In the genomic region with DNA sequence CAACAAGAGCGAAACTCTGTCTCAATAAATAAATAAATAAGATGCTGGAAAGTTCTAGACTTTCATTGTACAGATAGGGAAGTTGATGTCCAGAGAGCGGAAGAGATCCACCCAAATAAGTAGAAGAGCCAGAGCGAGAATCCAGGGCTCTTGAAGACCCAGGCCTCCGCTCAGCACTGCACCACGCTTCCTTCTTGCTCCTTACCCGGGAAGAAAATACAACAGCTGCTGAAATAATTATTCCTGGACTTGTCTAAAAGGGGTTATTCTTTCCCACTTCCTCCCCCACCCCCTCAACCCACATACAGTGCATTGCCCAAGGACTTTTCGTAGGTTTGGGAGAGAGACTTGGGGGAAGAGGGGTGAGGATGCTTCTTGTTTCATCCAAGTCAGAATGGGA, we compare ENCODE assay signal across 26 cellular contexts. TPM values are rescaled to one million over a fixed set of nuclear protein-coding genes. Genes with fewer than 3 reads are reported as not detected.
"Had no signal": no experiment of that assay in that cellular context is flagged by ENCODE, and none has a peak within 500 bp of the region (broad histone marks: within the 10 kb centered on the region; RNA-seq: fewer than 3 reads in every experiment).

No MANE protein-coding gene starts in this region.

- H3K9me3 Mint-ChIP-seq: activated naive CD4-positive, alpha-beta T cell treated with anti-CD3 and anti-CD28 coated beads, Interleukin-2, amount 50 U/mL, for 24 hours; mesothelial cell of epicardium; natural killer cell treated with Interleukin-12 subunit alpha and Interleukin-12 subunit beta and Interleukin-15 and Interleukin-18, amount 100 ng/mL, for 72 hours; T-helper 2 cell treated with Interferon-gamma antibody and Interleukin-4, amounts not matched to agents 5 μg/mL and 100 μg/mL, for 36 hours had no signal

- DNase-seq: activated CD4-positive, alpha-beta T cell treated with anti-CD3 and anti-CD28 coated beads for 1 hour; activated CD4-positive, alpha-beta T cell treated with anti-CD3 and anti-CD28 coated beads, Interleukin-2, amount 50 U/mL, for 1 hour; activated CD8-positive, alpha-beta T cell treated with anti-CD3 and anti-CD28 coated beads, Interleukin-2, amount 10 ng/mL, durations not matched to agents 7 days and 5 days; activated gamma-delta T cell treated with Interleukin-2 at 50 U/mL for 16 hours; anterior cingulate cortex; body of pancreas; effector CD4-positive, alpha-beta T cell; foreskin melanocyte; immature natural killer cell; kidney glomerular epithelial cell; left ventricle myocardium inferior; mammary epithelial cell; occipital lobe; right lobe of liver; stimulated activated CD4-positive, alpha-beta T cell treated with anti-CD3 and anti-CD28 coated beads, Interleukin-4, amount 100 ng/mL, for 1 hour; stimulated activated naive CD4-positive, alpha-beta T cell; testis; trophoblast cell had no signal

- H3K27me3 Mint-ChIP-seq: activated naive CD4-positive, alpha-beta T cell treated with anti-CD3 and anti-CD28 coated beads, Interleukin-2, amount 50 U/mL, for 24 hours had no signal

- H3K4me1 ChIP-seq: right lobe of liver, testis had no signal

- H3K4me1 Mint-ChIP-seq: immature natural killer cell had no signal

- H3K27me3 ChIP-seq: body of pancreas, right lobe of liver, testis, vagina had no signal

- FAIRE-seq: TTC549 had no signal

- H3K36me3 Mint-ChIP-seq: activated naive CD4-positive, alpha-beta T cell treated with anti-CD3 and anti-CD28 coated beads, Interleukin-2, amount 50 U/mL, for 24 hours; immature natural killer cell; mesothelial cell of epicardium; natural killer cell treated with Interleukin-12 subunit alpha and Interleukin-12 subunit beta and Interleukin-15 and Interleukin-18, amount 100 ng/mL, for 72 hours had no signal

- H3K4me3 Mint-ChIP-seq: activated CD8-positive, alpha-beta T cell treated with anti-CD3 and anti-CD28 coated beads, Interleukin-2, amount 10 ng/mL, durations not matched to agents 7 days and 5 days; activated naive CD4-positive, alpha-beta T cell treated with anti-CD3 and anti-CD28 coated beads, Interleukin-2, amount 50 U/mL, for 24 hours; immature natural killer cell; mesothelial cell of epicardium; natural killer cell treated with Interleukin-12 subunit alpha and Interleukin-12 subunit beta and Interleukin-15 and Interleukin-18, amount 100 ng/mL, for 72 hours; T-helper 2 cell treated with Interferon-gamma antibody and Interleukin-4, amounts not matched to agents 5 μg/mL and 100 μg/mL, for 36 hours had no signal

- H3K9me3 ChIP-seq: body of pancreas, left ventricle myocardium inferior, right lobe of liver, testis, vagina had no signal

- H3K27ac ChIP-seq: body of pancreas, left ventricle myocardium inferior, right lobe of liver, testis, vagina had no signal

- H3K27ac Mint-ChIP-seq: activated CD8-positive, alpha-beta T cell treated with anti-CD3 and anti-CD28 coated beads, Interleukin-2, amount 10 ng/mL, durations not matched to agents 7 days and 5 days; activated naive CD4-positive, alpha-beta T cell treated with anti-CD3 and anti-CD28 coated beads, Interleukin-2, amount 50 U/mL, for 24 hours; immature natural killer cell; mesothelial cell of epicardium; natural killer cell treated with Interleukin-12 subunit alpha and Interleukin-12 subunit beta and Interleukin-15 and Interleukin-18, amount 100 ng/mL, for 72 hours; T-helper 2 cell treated with Interferon-gamma antibody and Interleukin-4, amounts not matched to agents 5 μg/mL and 100 μg/mL, for 36 hours had no signal

RNA-seq across cellular contexts. Expression of a gene that starts 39.9 kb away (rescaled TPM):
- total RNA-seq: activated CD8-positive, alpha-beta T cell treated with anti-CD3 and anti-CD28 coated beads, Interleukin-2, amount 10 ng/mL, durations not matched to agents 7 days and 5 days; cardiac septum; chondrocyte; natural killer cell treated with Interleukin-12 subunit alpha and Interleukin-12 subunit beta and Interleukin-15 and Interleukin-18, amount 100 ng/mL, for 72 hours; occipital lobe had no signal
